Comparison of ENCODE assay signal across 1 cellular context in the genomic region with DNA sequence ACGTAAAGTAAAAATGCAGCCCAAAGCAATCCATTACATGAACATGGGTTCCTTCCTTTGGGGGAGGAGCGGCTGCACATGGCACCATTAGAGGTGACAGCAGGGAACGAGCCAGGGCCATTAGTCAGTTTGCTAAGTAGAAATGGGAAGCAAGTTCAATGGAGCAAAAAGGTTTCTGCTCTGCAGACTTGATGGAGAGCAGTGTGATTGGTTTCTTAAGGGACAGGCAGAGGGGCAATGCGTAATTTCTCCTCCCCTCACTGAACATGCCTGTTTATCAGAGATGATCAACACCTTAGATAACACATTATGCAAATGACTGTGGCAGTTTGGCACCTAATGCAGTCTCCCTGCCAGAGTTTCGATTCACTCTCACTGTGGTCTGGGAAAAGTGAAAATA.
TF ChIP-seq lines count a peak whose summit lies in the region.

No MANE protein-coding gene starts in this region.

TF ChIP-seq in GM23338, 12 proteins besides CTCF, POLR2A, EP300 and RAD21:
- TF ChIP-seq POLR2AphosphoS5 (IDR thresholded peaks at IDR 0.05; ENCODE audit: low read depth), result no peak
- TF ChIP-seq, protein P1, sequence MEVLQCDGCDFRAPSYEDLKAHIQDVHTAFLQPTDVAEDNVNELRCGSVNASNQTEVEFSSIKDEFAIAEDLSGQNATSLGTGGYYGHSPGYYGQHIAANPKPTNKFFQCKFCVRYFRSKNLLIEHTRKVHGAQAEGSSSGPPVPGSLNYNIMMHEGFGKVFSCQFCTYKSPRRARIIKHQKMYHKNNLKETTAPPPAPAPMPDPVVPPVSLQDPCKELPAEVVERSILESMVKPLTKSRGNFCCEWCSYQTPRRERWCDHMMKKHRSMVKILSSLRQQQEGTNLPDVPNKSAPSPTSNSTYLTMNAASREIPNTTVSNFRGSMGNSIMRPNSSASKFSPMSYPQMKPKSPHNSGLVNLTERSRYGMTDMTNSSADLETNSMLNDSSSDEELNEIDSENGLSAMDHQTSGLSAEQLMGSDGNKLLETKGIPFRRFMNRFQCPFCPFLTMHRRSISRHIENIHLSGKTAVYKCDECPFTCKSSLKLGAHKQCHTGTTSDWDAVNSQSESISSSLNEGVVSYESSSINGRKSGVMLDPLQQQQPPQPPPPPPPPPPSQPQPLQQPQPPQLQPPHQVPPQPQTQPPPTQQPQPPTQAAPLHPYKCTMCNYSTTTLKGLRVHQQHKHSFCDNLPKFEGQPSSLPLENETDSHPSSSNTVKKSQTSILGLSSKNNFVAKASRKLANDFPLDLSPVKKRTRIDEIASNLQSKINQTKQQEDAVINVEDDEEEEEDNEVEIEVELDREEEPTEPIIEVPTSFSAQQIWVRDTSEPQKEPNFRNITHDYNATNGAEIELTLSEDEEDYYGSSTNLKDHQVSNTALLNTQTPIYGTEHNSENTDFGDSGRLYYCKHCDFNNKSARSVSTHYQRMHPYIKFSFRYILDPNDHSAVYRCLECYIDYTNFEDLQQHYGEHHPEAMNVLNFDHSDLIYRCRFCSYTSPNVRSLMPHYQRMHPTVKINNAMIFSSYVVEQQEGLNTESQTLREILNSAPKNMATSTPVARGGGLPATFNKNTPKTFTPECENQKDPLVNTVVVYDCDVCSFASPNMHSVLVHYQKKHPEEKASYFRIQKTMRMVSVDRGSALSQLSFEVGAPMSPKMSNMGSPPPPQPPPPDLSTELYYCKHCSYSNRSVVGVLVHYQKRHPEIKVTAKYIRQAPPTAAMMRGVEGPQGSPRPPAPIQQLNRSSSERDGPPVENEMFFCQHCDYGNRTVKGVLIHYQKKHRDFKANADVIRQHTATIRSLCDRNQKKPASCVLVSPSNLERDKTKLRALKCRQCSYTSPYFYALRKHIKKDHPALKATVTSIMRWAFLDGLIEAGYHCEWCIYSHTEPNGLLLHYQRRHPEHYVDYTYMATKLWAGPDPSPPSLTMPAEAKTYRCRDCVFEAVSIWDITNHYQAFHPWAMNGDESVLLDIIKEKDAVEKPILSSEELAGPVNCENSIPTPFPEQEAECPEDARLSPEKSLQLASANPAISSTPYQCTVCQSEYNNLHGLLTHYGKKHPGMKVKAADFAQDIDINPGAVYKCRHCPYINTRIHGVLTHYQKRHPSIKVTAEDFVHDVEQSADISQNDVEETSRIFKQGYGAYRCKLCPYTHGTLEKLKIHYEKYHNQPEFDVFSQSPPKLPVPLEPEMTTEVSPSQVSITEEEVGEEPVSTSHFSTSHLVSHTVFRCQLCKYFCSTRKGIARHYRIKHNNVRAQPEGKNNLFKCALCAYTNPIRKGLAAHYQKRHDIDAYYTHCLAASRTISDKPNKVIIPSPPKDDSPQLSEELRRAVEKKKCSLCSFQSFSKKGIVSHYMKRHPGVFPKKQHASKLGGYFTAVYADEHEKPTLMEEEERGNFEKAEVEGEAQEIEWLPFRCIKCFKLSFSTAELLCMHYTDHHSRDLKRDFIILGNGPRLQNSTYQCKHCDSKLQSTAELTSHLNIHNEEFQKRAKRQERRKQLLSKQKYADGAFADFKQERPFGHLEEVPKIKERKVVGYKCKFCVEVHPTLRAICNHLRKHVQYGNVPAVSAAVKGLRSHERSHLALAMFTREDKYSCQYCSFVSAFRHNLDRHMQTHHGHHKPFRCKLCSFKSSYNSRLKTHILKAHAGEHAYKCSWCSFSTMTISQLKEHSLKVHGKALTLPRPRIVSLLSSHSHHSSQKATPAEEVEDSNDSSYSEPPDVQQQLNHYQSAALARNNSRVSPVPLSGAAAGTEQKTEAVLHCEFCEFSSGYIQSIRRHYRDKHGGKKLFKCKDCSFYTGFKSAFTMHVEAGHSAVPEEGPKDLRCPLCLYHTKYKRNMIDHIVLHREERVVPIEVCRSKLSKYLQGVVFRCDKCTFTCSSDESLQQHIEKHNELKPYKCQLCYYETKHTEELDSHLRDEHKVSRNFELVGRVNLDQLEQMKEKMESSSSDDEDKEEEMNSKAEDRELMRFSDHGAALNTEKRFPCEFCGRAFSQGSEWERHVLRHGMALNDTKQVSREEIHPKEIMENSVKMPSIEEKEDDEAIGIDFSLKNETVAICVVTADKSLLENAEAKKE (CRISPR knock-in tag; IDR thresholded peaks at IDR 0.05), result no peak
- TF ChIP-seq EZH2phosphoT487 (IDR thresholded peaks at IDR 0.05; ENCODE audit: unreplicated experiment), result no peak
- no peak for TF ChIP-seq NANOG (IDR thresholded peaks at IDR 0.05; ENCODE audit: borderline replicate concordance)
- no peak for TF ChIP-seq ZNF331 (CRISPR knock-in tag; IDR thresholded peaks at IDR 0.05; ENCODE audit: low read depth)
- TF ChIP-seq, protein P2, sequence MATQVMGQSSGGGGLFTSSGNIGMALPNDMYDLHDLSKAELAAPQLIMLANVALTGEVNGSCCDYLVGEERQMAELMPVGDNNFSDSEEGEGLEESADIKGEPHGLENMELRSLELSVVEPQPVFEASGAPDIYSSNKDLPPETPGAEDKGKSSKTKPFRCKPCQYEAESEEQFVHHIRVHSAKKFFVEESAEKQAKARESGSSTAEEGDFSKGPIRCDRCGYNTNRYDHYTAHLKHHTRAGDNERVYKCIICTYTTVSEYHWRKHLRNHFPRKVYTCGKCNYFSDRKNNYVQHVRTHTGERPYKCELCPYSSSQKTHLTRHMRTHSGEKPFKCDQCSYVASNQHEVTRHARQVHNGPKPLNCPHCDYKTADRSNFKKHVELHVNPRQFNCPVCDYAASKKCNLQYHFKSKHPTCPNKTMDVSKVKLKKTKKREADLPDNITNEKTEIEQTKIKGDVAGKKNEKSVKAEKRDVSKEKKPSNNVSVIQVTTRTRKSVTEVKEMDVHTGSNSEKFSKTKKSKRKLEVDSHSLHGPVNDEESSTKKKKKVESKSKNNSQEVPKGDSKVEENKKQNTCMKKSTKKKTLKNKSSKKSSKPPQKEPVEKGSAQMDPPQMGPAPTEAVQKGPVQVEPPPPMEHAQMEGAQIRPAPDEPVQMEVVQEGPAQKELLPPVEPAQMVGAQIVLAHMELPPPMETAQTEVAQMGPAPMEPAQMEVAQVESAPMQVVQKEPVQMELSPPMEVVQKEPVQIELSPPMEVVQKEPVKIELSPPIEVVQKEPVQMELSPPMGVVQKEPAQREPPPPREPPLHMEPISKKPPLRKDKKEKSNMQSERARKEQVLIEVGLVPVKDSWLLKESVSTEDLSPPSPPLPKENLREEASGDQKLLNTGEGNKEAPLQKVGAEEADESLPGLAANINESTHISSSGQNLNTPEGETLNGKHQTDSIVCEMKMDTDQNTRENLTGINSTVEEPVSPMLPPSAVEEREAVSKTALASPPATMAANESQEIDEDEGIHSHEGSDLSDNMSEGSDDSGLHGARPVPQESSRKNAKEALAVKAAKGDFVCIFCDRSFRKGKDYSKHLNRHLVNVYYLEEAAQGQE (IDR thresholded peaks at IDR 0.05; ENCODE audit: unreplicated experiment), result no peak
- TF ChIP-seq, protein P3, sequence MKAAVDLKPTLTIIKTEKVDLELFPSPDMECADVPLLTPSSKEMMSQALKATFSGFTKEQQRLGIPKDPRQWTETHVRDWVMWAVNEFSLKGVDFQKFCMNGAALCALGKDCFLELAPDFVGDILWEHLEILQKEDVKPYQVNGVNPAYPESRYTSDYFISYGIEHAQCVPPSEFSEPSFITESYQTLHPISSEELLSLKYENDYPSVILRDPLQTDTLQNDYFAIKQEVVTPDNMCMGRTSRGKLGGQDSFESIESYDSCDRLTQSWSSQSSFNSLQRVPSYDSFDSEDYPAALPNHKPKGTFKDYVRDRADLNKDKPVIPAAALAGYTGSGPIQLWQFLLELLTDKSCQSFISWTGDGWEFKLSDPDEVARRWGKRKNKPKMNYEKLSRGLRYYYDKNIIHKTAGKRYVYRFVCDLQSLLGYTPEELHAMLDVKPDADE (IDR thresholded peaks at IDR 0.05), result no peak
- TF ChIP-seq JUNB (IDR thresholded peaks at IDR 0.05; ENCODE audit: unreplicated experiment), result no peak
- no peak for TF ChIP-seq CREB1 (CRISPR knock-in tag; IDR thresholded peaks at IDR 0.05; ENCODE audit: low read depth)
- TF ChIP-seq ZNF114 (CRISPR knock-in tag; IDR thresholded peaks at IDR 0.05), result no peak
- no peak for TF ChIP-seq STAT1 (IDR thresholded peaks at IDR 0.05; ENCODE audit: unreplicated experiment)
- no peak for TF ChIP-seq EZH2 (IDR thresholded peaks at IDR 0.05; ENCODE audit: low read depth, unreplicated experiment)
